In genomic region chr11:66278396-66279091, GRCh38 we compare ENCODE assay signal across 8 cellular contexts. TPM values are rescaled to one million over a fixed set of nuclear protein-coding genes. Genes with fewer than 3 reads are reported as not detected.
DNase-seq lines count a peak whose midpoint lies in the region; ATAC-seq and TF ChIP-seq lines count a peak whose summit lies in the region.
"Had no signal": no experiment of that assay in that cellular context is flagged by ENCODE, and none has a peak within 500 bp of the region (broad histone marks: within the 10 kb centered on the region; RNA-seq: fewer than 3 reads in every experiment).

No MANE protein-coding gene starts in this region.

- H3K27ac Mint-ChIP-seq in neural progenitor cell, result peak overlapping the region; percentile 85

- TF ChIP-seq CTCF in DND-41 (IDR thresholded peaks at IDR 0.05; ENCODE audit: borderline replicate concordance, extremely low read depth, low read length, poor library complexity, severe bottlenecking), result no peak
- TF ChIP-seq CTCF in astrocyte of the spinal cord (IDR thresholded peaks at IDR 0.05; ENCODE audit: low read depth, low read length), result no peak
- no peak for TF ChIP-seq CTCF in neural progenitor cell (IDR thresholded peaks at IDR 0.05)

- no peaks in the 10 kb centered on the region for H3K9me3 ChIP-seq in DND-41 (ENCODE audit: insufficient read depth, low read length, severe bottlenecking)
- no peaks in the 10 kb centered on the region for H3K9me3 ChIP-seq in Karpas-422 (ENCODE audit: low read length)
- no peaks in the 10 kb centered on the region for H3K9me3 ChIP-seq in neural progenitor cell (ENCODE audit: low read depth)

- H3K27ac ChIP-seq in DND-41 (ENCODE audit: low read length) (no peak overlapping the region), Karpas-422 (ENCODE audit: low read length) (no peak overlapping the region), neural progenitor cell (no peak overlapping the region)

- DNase-seq in DND-41 (no peak), Karpas-422 (no peak), astrocyte of the spinal cord (ENCODE audit: low read depth, low spot score) (peak; percentile 20), neural progenitor cell (ENCODE audit: low spot score) (peak; percentile 69), NCI-H1694 treated with DMSO at 0.1 percent for 48 hours (lab: John Stamatoyannopoulos, UW) (no peak), activated gamma-delta T cell treated with Interleukin-2 at 50 U/mL for 16 hours (no peak)
- DNase-seq: Right ventricle myocardium superior had no signal

- peak overlapping the region; percentile 91 for H3K4me3 Mint-ChIP-seq in neural progenitor cell

- in situ Hi-C loops in astrocyte of the spinal cord (cut with HindIII; ENCODE audit: low sequenced_read_pairs), result no loop called here

- H2AFZ ChIP-seq in DND-41 (ENCODE audit: low read depth, low read length) (no peak overlapping the region), Karpas-422 (ENCODE audit: low read length) (no peak overlapping the region), neural progenitor cell (replicated peaks) (no peak overlapping the region)

- peaks cover 31% of the 10 kb centered on the region for H3F3A ChIP-seq in neural progenitor cell (ENCODE audit: low read depth)

- peaks cover 6% of the 10 kb centered on the region for H3K36me3 Mint-ChIP-seq in neural progenitor cell

- H3K36me3 ChIP-seq in DND-41 (ENCODE audit: insufficient read depth, low read length), result peaks cover 28% of the 10 kb centered on the region
- peaks cover 5% of the 10 kb centered on the region; the same call in 1 of the 2 replicates for H3K36me3 ChIP-seq in Karpas-422 (ENCODE audit: insufficient read depth, low read length)
- no peaks in the 10 kb centered on the region for H3K36me3 ChIP-seq in neural progenitor cell

- peaks cover 26% of the 10 kb centered on the region for H3K4me1 ChIP-seq in DND-41 (ENCODE audit: insufficient read depth, low read length)
- H3K4me1 ChIP-seq in Karpas-422 (ENCODE audit: low read length), result peaks cover 34% of the 10 kb centered on the region
- H3K4me1 ChIP-seq in neural progenitor cell, result peaks cover 22% of the 10 kb centered on the region

- no peak overlapping the region for H3K9ac ChIP-seq in DND-41 (ENCODE audit: low read depth, low read length)
- peak overlapping the region; percentile 62 for H3K9ac ChIP-seq in Karpas-422 (ENCODE audit: low read length)
- no peak overlapping the region for H3K9ac ChIP-seq in neural progenitor cell

- H3K9me2 ChIP-seq in Karpas-422 (replicated peaks; ENCODE audit: insufficient read depth, low read length), result no peaks in the 10 kb centered on the region

- peaks cover 3% of the 10 kb centered on the region for H3K27me3 Mint-ChIP-seq in neural progenitor cell (ENCODE audit: insufficient read depth, low read depth)

- peaks cover 61% of the 10 kb centered on the region for H4K20me1 ChIP-seq in DND-41 (ENCODE audit: insufficient read depth, low read length)
- peaks cover 3% of the 10 kb centered on the region; the same call in 1 of the 2 replicates for H4K20me1 ChIP-seq in Karpas-422 (ENCODE audit: insufficient read depth, low read depth, low read length)
- H4K20me1 ChIP-seq in neural progenitor cell (ENCODE audit: low read depth), result peaks cover 55% of the 10 kb centered on the region

- no peak for ATAC-seq in DND-41 (ENCODE audit: insufficient read depth, low read depth)
- no peak for ATAC-seq in HG02610 (IDR thresholded peaks at IDR 0.05; ENCODE audit: unreplicated experiment)

- H3K4me1 Mint-ChIP-seq in neural progenitor cell, result peaks cover 46% of the 10 kb centered on the region

- peak overlapping the region; percentile 42; the same call in 1 of the 2 replicates for H3K4me2 ChIP-seq in DND-41 (ENCODE audit: insufficient read depth, low read length)
- peak overlapping the region; percentile 57 for H3K4me2 ChIP-seq in Karpas-422 (ENCODE audit: low read depth, low read length, poor library complexity, severe bottlenecking)
- H3K4me2 ChIP-seq in neural progenitor cell, result peak overlapping the region; percentile 90

- H3K27me3 ChIP-seq in DND-41 (ENCODE audit: insufficient read depth, low read length, poor library complexity), result no peaks in the 10 kb centered on the region
- no peaks in the 10 kb centered on the region for H3K27me3 ChIP-seq in Karpas-422 (ENCODE audit: low read length)
- H3K27me3 ChIP-seq in neural progenitor cell, result peaks cover 17% of the 10 kb centered on the region

- H3K4me3 ChIP-seq in DND-41 (ENCODE audit: low read depth in 1 of 2, low read length in 2 of 2), result peak overlapping the region in 1 of 2 experiments; percentile 27; a peak in 1 of 4 replicates
- H3K4me3 ChIP-seq in Karpas-422 (ENCODE audit: low read length), result peak overlapping the region; percentile 57; the same call in 1 of the 2 replicates
- peak overlapping the region; percentile 12 for H3K4me3 ChIP-seq in astrocyte of the spinal cord (ENCODE audit: low read depth, low read length)
- H3K4me3 ChIP-seq in neural progenitor cell, result peak overlapping the region; percentile 49

- no peaks in the 10 kb centered on the region for H3K9me3 Mint-ChIP-seq in neural progenitor cell

- H3K79me2 ChIP-seq in DND-41 (ENCODE audit: insufficient read depth, low read length), result no peaks in the 10 kb centered on the region
- H3K79me2 ChIP-seq in Karpas-422 (ENCODE audit: low read length), result no peaks in the 10 kb centered on the region
- no peaks in the 10 kb centered on the region for H3K79me2 ChIP-seq in neural progenitor cell (ENCODE audit: low read depth)

RNA-seq across cellular contexts. Expression of gene CNIH2, which starts 0.6 kb away (rescaled TPM):
- total RNA-seq in Karpas-422 (2014; rRNA removed; shearing (Covaris generic); ENCODE audit: low replicate concordance), result 0.34 and 6.6 TPM in 2 replicates
- 5.6 and 5.7 TPM in 2 replicates for total RNA-seq in neural progenitor cell (ENCODE audit: low replicate concordance)
- total RNA-seq: Right ventricle myocardium superior had no signal

RNA-seq across cellular contexts. Expression of gene RAB1B, which starts 10.1 kb away (rescaled TPM):
- total RNA-seq in Karpas-422 (2014; rRNA removed; shearing (Covaris generic); ENCODE audit: low replicate concordance), result 56.2 and 64.3 TPM in 2 replicates
- total RNA-seq in neural progenitor cell (ENCODE audit: low replicate concordance), result 54.0 and 85.5 TPM in 2 replicates

RNA-seq across cellular contexts. Expression of gene YIF1A, which starts 10.4 kb away (rescaled TPM):
- 145 and 154 TPM in 2 replicates for total RNA-seq in Karpas-422 (2014; rRNA removed; shearing (Covaris generic); ENCODE audit: low replicate concordance)
- 19.0 and 41.0 TPM in 2 replicates for total RNA-seq in neural progenitor cell (ENCODE audit: low replicate concordance)

RNA-seq across cellular contexts. Expression of gene TMEM151A, which starts 13.2 kb away (rescaled TPM):
- total RNA-seq in Karpas-422 (2014; rRNA removed; shearing (Covaris generic); ENCODE audit: low replicate concordance), result not detected in 2 replicates
- 0.03 TPM in 1 of 2 replicates, not detected in the other for total RNA-seq in neural progenitor cell (ENCODE audit: low replicate concordance)
- total RNA-seq: Right ventricle myocardium superior had no signal

RNA-seq across cellular contexts. Expression of gene KLC2, which starts 21.0 kb away (rescaled TPM):
- total RNA-seq in Karpas-422 (2014; rRNA removed; shearing (Covaris generic); ENCODE audit: low replicate concordance), result 12.9 and 18.5 TPM in 2 replicates
- total RNA-seq in neural progenitor cell (ENCODE audit: low replicate concordance), result 10.6 and 38.2 TPM in 2 replicates

Comparison
In these comparisons a context has a peak if more than half of its experiments do, and no peak if none do; other contexts are left out.
1. DNase-seq: peak in astrocyte of the spinal cord (single experiment) and neural progenitor cell (single experiment); none in DND-41 (single experiment), Karpas-422 (single experiment), NCI-H1694 treated with DMSO at 0.1 percent for 48 hours (single experiment) and activated gamma-delta T cell treated with Interleukin-2 at 50 U/mL for 16 hours (single experiment).
2. Peak in every context shown above with its lines, with median percentiles within 50 percentile points of each other: H3K4me2 ChIP-seq.